Comparison of ENCODE assay signal across 20 cellular contexts in the genomic region with DNA sequence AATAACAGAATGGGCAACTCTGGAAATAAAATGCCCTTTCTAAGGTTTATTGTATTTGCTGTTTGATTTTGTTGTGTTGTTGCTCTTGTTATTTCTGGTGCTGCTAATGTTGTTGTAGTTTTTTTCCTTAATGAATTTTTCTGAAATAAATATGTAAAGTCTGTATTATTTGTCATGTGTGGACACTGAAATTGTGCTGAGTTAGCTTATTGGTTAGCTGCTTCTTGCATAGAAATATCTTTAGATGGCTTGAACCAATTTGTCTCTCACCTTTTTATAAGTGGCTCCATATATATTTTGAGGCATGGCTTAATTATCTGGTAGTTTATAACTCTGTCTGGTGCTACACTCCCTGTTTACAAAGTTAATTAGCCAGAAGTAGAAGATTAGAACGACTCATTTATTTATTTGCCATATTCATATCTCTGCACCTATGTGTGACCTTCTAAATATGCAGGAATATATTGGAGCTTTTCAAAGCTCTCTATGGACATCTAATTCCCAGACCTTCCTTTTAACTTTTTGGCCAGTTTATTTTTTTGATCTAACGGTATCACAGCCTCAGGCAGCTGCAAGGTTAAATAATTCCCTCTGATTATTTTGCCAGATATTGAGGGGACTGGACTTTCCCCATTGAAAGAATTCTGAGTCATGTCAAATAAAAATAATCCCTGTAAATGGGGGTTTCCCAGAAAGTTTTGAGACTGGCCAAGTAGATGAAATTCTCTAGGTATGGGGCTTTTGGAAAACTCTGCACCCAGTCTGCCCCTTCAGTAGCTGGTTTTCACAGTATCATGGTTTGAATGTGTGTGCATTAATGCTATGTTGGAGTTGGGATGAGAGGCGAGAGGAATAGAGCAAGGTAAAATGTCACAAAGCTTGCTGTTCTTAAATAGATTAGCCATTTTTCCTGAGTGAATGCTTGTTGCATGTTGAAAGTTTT.
DNase-seq lines count a peak whose midpoint lies in the region; ATAC-seq and TF ChIP-seq lines count a peak whose summit lies in the region.
"Had no signal": no experiment of that assay in that cellular context is flagged by ENCODE, and none has a peak within 500 bp of the region (broad histone marks: within the 10 kb centered on the region; RNA-seq: fewer than 3 reads in every experiment).

No MANE protein-coding gene starts in this region.

- H2BK15ac ChIP-seq in IMR-90 (ENCODE audit: low read depth, low read length) = no peak overlapping the region
- H2BK15ac ChIP-seq in neuronal stem cell (ENCODE audit: low read length) = no peak overlapping the region

- POLR2A ChIA-PET in IMR-90 (lab: Charles Lee; ENCODE audit: unreplicated experiment) = no interaction called here

- H3K79me2 ChIP-seq in mammary epithelial cell (ENCODE audit: insufficient read depth, low read length) = no peaks in the 10 kb centered on the region

- dilution Hi-C loops in IMR-90 (cut with HindIII; ENCODE audit: low sequenced_read_pairs, unreplicated experiment) = no loop called here
- dilution Hi-C loops in mammary epithelial cell (cut with HindIII; ENCODE audit: low sequenced_read_pairs) = no loop called here

- no peak overlapping the region for H3K4me3 ChIP-seq in IMR-90 (ENCODE audit: insufficient read depth, low read depth, low read length)
- no peak overlapping the region for H3K4me3 ChIP-seq in mammary epithelial cell (replicated peaks in 1 of 3; ENCODE audit: insufficient read depth in 1 of 3, low read depth in 2 of 3, low read length in 3 of 3)
- no peak overlapping the region for H3K4me3 ChIP-seq in neuronal stem cell (ENCODE audit: low read length in 2 of 2)
- H3K4me3 ChIP-seq in foreskin fibroblast (ENCODE audit: low read depth in 1 of 2, low read length in 2 of 2) = no peak overlapping the region
- H3K4me3 ChIP-seq: Peyer's patch, SK-N-MC had no signal

- no peak for TF ChIP-seq RAD21 in IMR-90 (IDR thresholded peaks at IDR 0.05; ENCODE audit: low read length)

- no peak for TF ChIP-seq CTCF in IMR-90 (conservative IDR thresholded peaks at IDR 0.05; ENCODE audit: low read depth, low read length)
- TF ChIP-seq CTCF in mammary epithelial cell (conservative IDR thresholded peaks at IDR 0.05 in 1 of 2, IDR thresholded peaks at IDR 0.05 in 1 of 2; ENCODE audit: extremely low read depth in 1 of 2, insufficient read depth in 1 of 2, low read depth in 1 of 2, low read length in 2 of 2) = no peak
- no peak for TF ChIP-seq CTCF in foreskin fibroblast (IDR thresholded peaks at IDR 0.05; ENCODE audit: low read depth, low read length)

- in situ Hi-C loops in IMR-90 (cut with MboI; ENCODE audit: low sequenced_read_pairs) (no loop called here), mammary epithelial cell (cut with MboI; ENCODE audit: low sequenced_read_pairs in 2 of 2) (no loop called here)

- no peak overlapping the region for H3K23ac ChIP-seq in IMR-90 (ENCODE audit: low read depth, low read length)
- H3K23ac ChIP-seq in neuronal stem cell (ENCODE audit: low read depth, low read length, poor library complexity) = no peak overlapping the region

- H3K14ac ChIP-seq in IMR-90 (replicated peaks; ENCODE audit: low read depth, low read length) = no peak overlapping the region
- no peak overlapping the region for H3K14ac ChIP-seq in neuronal stem cell (ENCODE audit: low read length)

- no peak for ATAC-seq in IMR-90 (ENCODE audit: low read depth)
- ATAC-seq in HG02840 (IDR thresholded peaks at IDR 0.05; ENCODE audit: low FRiP score, unreplicated experiment) = no peak
- ATAC-seq: T-cell had no signal

- H3K9me3 ChIP-seq in IMR-90 (ENCODE audit: control insufficient read depth, insufficient read depth, low read length) (no peaks in the 10 kb centered on the region; the same call in 1 of the 2 replicates), mammary epithelial cell (replicated peaks; ENCODE audit: insufficient read depth, low read length) (no peaks in the 10 kb centered on the region), neuronal stem cell (replicated peaks in 1 of 2; ENCODE audit: control insufficient read depth in 2 of 2, insufficient read depth in 1 of 2, low read depth in 1 of 2, low read length in 2 of 2) (no peaks in the 10 kb centered on the region)
- H3K9me3 ChIP-seq: BE2C, Peyer's patch had no signal

- H2AK9ac ChIP-seq in IMR-90 (replicated peaks; ENCODE audit: low read depth, low read length, poor library complexity) = no peak overlapping the region

- no peaks in the 10 kb centered on the region for H3K27me3 ChIP-seq in IMR-90 (ENCODE audit: control insufficient read depth, insufficient read depth, low read length)
- H3K27me3 ChIP-seq in mammary epithelial cell (ENCODE audit: insufficient read depth, low read length) = no peaks in the 10 kb centered on the region
- no peaks in the 10 kb centered on the region for H3K27me3 ChIP-seq in neuronal stem cell (ENCODE audit: control insufficient read depth in 3 of 3, insufficient read depth in 3 of 3, low read depth in 1 of 3, low read length in 3 of 3)
- H3K27me3 ChIP-seq: BE2C, Peyer's patch had no signal

- intact Hi-C loops in IMR-90 (cut with micrococcal nuclease) (no loop called here), mammary epithelial cell (cut with micrococcal nuclease) (no loop called here)

- BruUV-seq in IMR-90 (replicated peaks; lab: Mats Ljungman, UMichigan) (no TSS peak), mammary epithelial cell (replicated peaks; lab: Mats Ljungman, UMichigan) (no TSS peak)

- H3K56ac ChIP-seq in IMR-90 (ENCODE audit: extremely low read depth, insufficient read depth, low read length) = no peak overlapping the region

- CTCF ChIA-PET in IMR-90 (lab: Yijun Ruan, JAX) = no interaction called here
- CTCF ChIA-PET in mammary epithelial cell (lab: Charles Lee; ENCODE audit: low non-redundant PET) = no interaction called here

- H3K4me2 ChIP-seq in IMR-90 (ENCODE audit: low read depth, low read length) (no peak overlapping the region), mammary epithelial cell (ENCODE audit: insufficient read depth, low read depth, low read length) (no peak overlapping the region), neuronal stem cell (ENCODE audit: insufficient read depth, low read length, poor library complexity, severe bottlenecking) (no peak overlapping the region)

- H2BK12ac ChIP-seq in neuronal stem cell (ENCODE audit: low read length) = no peak overlapping the region

- H2AK5ac ChIP-seq in IMR-90 (ENCODE audit: low read depth, low read length) (no peak overlapping the region), neuronal stem cell (ENCODE audit: low read depth, low read length) (no peak overlapping the region)

- H3K4me1 ChIP-seq in IMR-90 (ENCODE audit: control insufficient read depth, insufficient read depth, low read length) (no peaks in the 10 kb centered on the region), mammary epithelial cell (ENCODE audit: insufficient read depth, low read length) (no peaks in the 10 kb centered on the region), neuronal stem cell (ENCODE audit: control insufficient read depth in 2 of 2, insufficient read depth in 1 of 2, low read depth in 1 of 2, low read length in 2 of 2) (no peaks in the 10 kb centered on the region)
- H3K4me1 ChIP-seq: BE2C, Peyer's patch had no signal

- H4K91ac ChIP-seq in IMR-90 (ENCODE audit: insufficient read depth, low read depth, low read length) (no peak overlapping the region), neuronal stem cell (ENCODE audit: low read depth, low read length, poor library complexity) (no peak overlapping the region)

- H3K9ac ChIP-seq in IMR-90 (ENCODE audit: low read depth, low read length) (no peak overlapping the region), mammary epithelial cell (ENCODE audit: insufficient read depth, low read length) (no peak overlapping the region), neuronal stem cell (ENCODE audit: low read depth, low read length, poor library complexity) (no peak overlapping the region)

- H3K4ac ChIP-seq in IMR-90 (ENCODE audit: low read depth, low read length) (no peak overlapping the region), neuronal stem cell (ENCODE audit: low read length) (no peak overlapping the region)

- H3K27ac ChIP-seq in IMR-90 (ENCODE audit: insufficient read depth, low read length) = no peak overlapping the region
- no peak overlapping the region for H3K27ac ChIP-seq in mammary epithelial cell (ENCODE audit: insufficient read depth, low read depth, low read length)
- H3K27ac ChIP-seq in neuronal stem cell (replicated peaks; ENCODE audit: low read length) = no peak overlapping the region
- H3K27ac ChIP-seq: Peyer's patch, SK-N-MC had no signal

- H4K20me1 ChIP-seq in IMR-90 (ENCODE audit: insufficient read depth, low read length) (no peaks in the 10 kb centered on the region), mammary epithelial cell (ENCODE audit: insufficient read depth, low read length) (no peaks in the 10 kb centered on the region)

- H2BK5ac ChIP-seq in IMR-90 (ENCODE audit: low read depth, low read length, poor library complexity, severe bottlenecking) (no peak overlapping the region), neuronal stem cell (ENCODE audit: low read length) (no peak overlapping the region)

- H4K8ac ChIP-seq in IMR-90 (ENCODE audit: low read depth in 2 of 2, low read length in 2 of 2) = no peak overlapping the region
- H4K8ac ChIP-seq in neuronal stem cell (ENCODE audit: low read depth, low read length) = no peak overlapping the region

- H3K18ac ChIP-seq in IMR-90 (ENCODE audit: low read depth, low read length) (no peak overlapping the region), neuronal stem cell (ENCODE audit: low read length) (no peak overlapping the region)

- H2BK120ac ChIP-seq in IMR-90 (ENCODE audit: low read depth, low read length) (no peak overlapping the region), neuronal stem cell (ENCODE audit: low read depth, low read length) (no peak overlapping the region)

- peak; percentile 26 for DNase-seq in ELR (ENCODE audit: low read depth)
- DNase-seq in IMR-90 = no peak
- peak; percentile 21 for DNase-seq in mammary epithelial cell
- no peak for DNase-seq in neuronal stem cell (ENCODE audit: low spot score)
- DNase-seq in NCI-H526 treated with DMSO at 0.1 percent for 48 hours (lab: John Stamatoyannopoulos, UW) = no peak
- no peak for DNase-seq in foreskin fibroblast
- DNase-seq: BE2C; CD4-positive, alpha-beta memory T cell; H9; KG1; NCI-H1092; NCI-H146; NCI-H2081; NCI-H510A; NCI-H82; Peyer's patch; Right ventricle myocardium superior; T-cell had no signal

- no peak overlapping the region for H2AFZ ChIP-seq in IMR-90 (replicated peaks; ENCODE audit: low read length, poor library complexity)
- H2AFZ ChIP-seq in mammary epithelial cell (ENCODE audit: low read depth, low read length) = no peak overlapping the region
- peak overlapping the region; percentile 13 for H2AFZ ChIP-seq in neuronal stem cell (ENCODE audit: low read length)

- H3K79me1 ChIP-seq in IMR-90 (ENCODE audit: low read depth in 1 of 2, low read length in 2 of 2) (no peaks in the 10 kb centered on the region), neuronal stem cell (ENCODE audit: low read depth, low read length) (no peaks in the 10 kb centered on the region)

- 100% methylated on average over 1 of the region's 3 CpGs; no CpG with 5 or more reads in 1 of the 2 experiments for WGBS in IMR-90 (ENCODE audit: extremely low coverage in 2 of 2, insufficient read length in 1 of 2), 2 experiments
- WGBS in mammary epithelial cell (ENCODE audit: low coverage, missing lambda C conversion rate) = 56% methylated on average over 3 of the region's 3 CpGs
- no CpG with 5 or more reads among the region's 3 CpGs for WGBS in neuronal stem cell (ENCODE audit: extremely low coverage in 2 of 2, insufficient read length in 2 of 2, insufficient replicate concordance in 1 of 2), 2 donors

- H2BK20ac ChIP-seq in IMR-90 (ENCODE audit: low read depth, low read length) = no peak overlapping the region

- no peak overlapping the region for H4K5ac ChIP-seq in IMR-90 (ENCODE audit: low read depth, low read length)

- H3K36me3 ChIP-seq in IMR-90 (ENCODE audit: control insufficient read depth, insufficient read depth, low read length) (no peaks in the 10 kb centered on the region), mammary epithelial cell (ENCODE audit: insufficient read depth, low read length) (no peaks in the 10 kb centered on the region), neuronal stem cell (replicated peaks in 1 of 2; ENCODE audit: control insufficient read depth in 2 of 2, insufficient read depth in 2 of 2, low read length in 2 of 2) (no peaks in the 10 kb centered on the region)
- H3K36me3 ChIP-seq: BE2C, Peyer's patch had no signal

- no peak for TF ChIP-seq POLR2A in IMR-90 (IDR thresholded peaks at IDR 0.05; ENCODE audit: low read depth, low read length)

- no peaks in the 10 kb centered on the region for H3K9me1 ChIP-seq in IMR-90 (ENCODE audit: insufficient read depth, low read length)

Comparison
In these comparisons a context has a peak if more than half of its experiments do, and no peak if none do; other contexts are left out.
1. DNase-seq: peak in ELR (single experiment) and mammary epithelial cell (single experiment); none in IMR-90 (single experiment), neuronal stem cell (single experiment), NCI-H526 treated with DMSO at 0.1 percent for 48 hours (single experiment) and foreskin fibroblast (0 of 2).